15 cellular contexts compared by ENCODE assay signal in the genomic region with DNA sequence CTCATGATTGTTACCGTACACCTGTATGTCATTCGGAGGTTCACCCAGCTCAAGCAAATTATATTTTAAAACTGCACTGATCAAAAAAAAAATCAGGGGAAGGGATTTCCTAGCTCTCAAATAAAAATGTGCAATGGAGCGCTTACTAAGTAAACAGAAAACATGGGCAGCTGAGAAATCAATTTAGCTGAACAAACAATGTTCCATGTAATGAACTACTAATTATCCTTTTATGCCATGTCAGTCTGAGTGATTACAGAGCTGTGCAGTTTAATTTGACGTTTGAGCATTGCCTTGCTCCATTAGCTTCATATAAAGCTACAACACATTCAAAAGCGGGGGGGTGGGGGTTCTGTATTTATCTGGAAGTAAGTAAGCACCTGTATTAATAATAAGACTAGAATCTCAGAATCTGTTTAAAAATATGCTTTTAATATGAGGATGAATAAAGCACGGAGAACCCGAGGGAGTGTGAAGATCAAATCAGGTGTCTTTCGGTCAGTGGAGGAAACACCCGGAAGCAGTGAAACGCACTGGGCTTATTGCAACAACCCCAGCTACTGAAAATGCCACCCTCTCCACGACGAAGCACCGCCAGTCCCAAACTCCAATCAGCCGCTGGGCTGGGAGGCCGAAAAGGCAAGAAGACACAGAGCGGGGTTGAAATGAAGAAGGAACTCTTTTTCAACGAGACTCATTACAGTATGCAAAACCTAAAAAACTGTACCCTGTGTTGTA.
DNase-seq lines count a peak whose midpoint lies in the region; ATAC-seq and TF ChIP-seq lines count a peak whose summit lies in the region.
"Had no signal": no experiment of that assay in that cellular context is flagged by ENCODE, and none has a peak within 500 bp of the region (broad histone marks: within the 10 kb centered on the region; RNA-seq: fewer than 3 reads in every experiment).

No MANE protein-coding gene starts in this region.

- intact Hi-C loops in left colon (cut with DNase I, micrococcal nuclease): no loop called here

- H3K4me3 ChIP-seq in GM23338: no peak overlapping the region
- H3K4me3 ChIP-seq: vagina had no signal

- TF ChIP-seq CTCF in GM23338 (conservative IDR thresholded peaks at IDR 0.05; ENCODE audit: low read depth in 2 of 2): no peak

- no peaks in the 10 kb centered on the region for H3K4me1 Mint-ChIP-seq in GM23338

- no peak overlapping the region for H3K27ac Mint-ChIP-seq in GM23338
- H3K27ac Mint-ChIP-seq: dendritic cell treated with granulocyte-macrophage colony-stimulating factor and Interleukin-4, amounts not matched to agents 40 ng/mL and 50 ng/mL, for 4 days had no signal

- no peaks in the 10 kb centered on the region for H3K9me2 ChIP-seq in GM23338 (ENCODE audit: insufficient read depth)

- H3K4me1 ChIP-seq in GM23338 (ENCODE audit: insufficient read depth): 0 out of 2 replicates have a peak, but pooled peaks cover 5% of the 10 kb centered on the region
- H3K4me1 ChIP-seq: vagina had no signal

- no peak overlapping the region for H3K4me2 ChIP-seq in GM23338

- no peaks in the 10 kb centered on the region for H4K20me1 ChIP-seq in GM23338 (replicated peaks; ENCODE audit: insufficient read depth)

- no peak overlapping the region for H3K4me3 Mint-ChIP-seq in GM23338
- H3K4me3 Mint-ChIP-seq: dendritic cell treated with granulocyte-macrophage colony-stimulating factor and Interleukin-4, amounts not matched to agents 40 ng/mL and 50 ng/mL, for 4 days had no signal

- no peak overlapping the region for H3K27ac ChIP-seq in GM23338 (ENCODE audit: low read depth)
- H3K27ac ChIP-seq: vagina, WERI-Rb-1 had no signal

- DNase-seq in GM23338 (ENCODE audit: low spot score) (no peak), NCI-H1930 (lab: John Stamatoyannopoulos, UW) (peak; percentile 50 to 54), NCI-H748 (lab: John Stamatoyannopoulos, UW; ENCODE audit: unreplicated experiment) (peak; percentile 95), left colon (no peak), dermis blood vessel endothelial cell (no peak), iPS-NIHi11 (ENCODE audit: low spot score) (no peak), cortex of kidney (lab: John Stamatoyannopoulos, UW) (no peak)
- DNase-seq: AML-193; hippocampal formation; left cardiac atrium; stimulated activated naive CD8-positive, alpha-beta T cell treated with anti-CD3 and anti-CD28 coated beads, Interleukin-15, Interleukin-2, amounts not matched to agents 100 U/mL and 50 U/mL, for 24 hours; WERI-Rb-1 had no signal

- no peaks in the 10 kb centered on the region for H3K9me3 Mint-ChIP-seq in GM23338
- H3K9me3 Mint-ChIP-seq: dendritic cell treated with granulocyte-macrophage colony-stimulating factor and Interleukin-4, amounts not matched to agents 40 ng/mL and 50 ng/mL, for 4 days had no signal

- ATAC-seq in GM23338: no peak
- peak; percentile 59 for ATAC-seq in left colon
- no peak for ATAC-seq in HG02973 (IDR thresholded peaks at IDR 0.05; ENCODE audit: unreplicated experiment)
- ATAC-seq: left cardiac atrium; stimulated activated naive CD8-positive, alpha-beta T cell treated with anti-CD3 and anti-CD28 coated beads, Interleukin-15, Interleukin-2, amounts not matched to agents 100 U/mL and 50 U/mL, for 24 hours had no signal

- peak overlapping the region; percentile 60; the same call in 1 of the 2 replicates for H2AFZ ChIP-seq in GM23338

- no peaks in the 10 kb centered on the region for H3F3A ChIP-seq in GM23338 (replicated peaks; ENCODE audit: low read depth)

- no peaks in the 10 kb centered on the region for H3K27me3 ChIP-seq in GM23338 (ENCODE audit: insufficient read depth)
- H3K27me3 ChIP-seq: vagina had no signal

- peaks cover 1% of the 10 kb centered on the region for H3K27me3 Mint-ChIP-seq in GM23338 (ENCODE audit: insufficient read depth, low read depth, poor library complexity)
- H3K27me3 Mint-ChIP-seq: dendritic cell treated with granulocyte-macrophage colony-stimulating factor and Interleukin-4, amounts not matched to agents 40 ng/mL and 50 ng/mL, for 4 days had no signal

- no peaks in the 10 kb centered on the region for H3K79me2 ChIP-seq in GM23338 (replicated peaks; ENCODE audit: insufficient read depth)

- no peaks in the 10 kb centered on the region for H3K36me3 ChIP-seq in GM23338 (ENCODE audit: insufficient read depth)
- H3K36me3 ChIP-seq: vagina, WERI-Rb-1 had no signal

- H3K36me3 Mint-ChIP-seq in GM23338 (ENCODE audit: low read depth): no peaks in the 10 kb centered on the region

TF ChIP-seq in GM23338, 12 proteins besides CTCF, POLR2A, EP300 and RAD21:
- TF ChIP-seq NANOG (IDR thresholded peaks at IDR 0.05; ENCODE audit: borderline replicate concordance) (no peak), ZNF114 (CRISPR knock-in tag; IDR thresholded peaks at IDR 0.05) (no peak), STAT1 (IDR thresholded peaks at IDR 0.05; ENCODE audit: unreplicated experiment) (no peak)

Comparison
In these comparisons a context has a peak if more than half of its experiments do, and no peak if none do; other contexts are left out.
1. DNase-seq: peak in NCI-H1930 (2 of 2) and NCI-H748 (single experiment); none in GM23338 (single experiment), left colon (0 of 2), dermis blood vessel endothelial cell (single experiment), iPS-NIHi11 (single experiment) and cortex of kidney (single experiment).